ENCODE assay signal across 25 cellular contexts in the genomic region with DNA sequence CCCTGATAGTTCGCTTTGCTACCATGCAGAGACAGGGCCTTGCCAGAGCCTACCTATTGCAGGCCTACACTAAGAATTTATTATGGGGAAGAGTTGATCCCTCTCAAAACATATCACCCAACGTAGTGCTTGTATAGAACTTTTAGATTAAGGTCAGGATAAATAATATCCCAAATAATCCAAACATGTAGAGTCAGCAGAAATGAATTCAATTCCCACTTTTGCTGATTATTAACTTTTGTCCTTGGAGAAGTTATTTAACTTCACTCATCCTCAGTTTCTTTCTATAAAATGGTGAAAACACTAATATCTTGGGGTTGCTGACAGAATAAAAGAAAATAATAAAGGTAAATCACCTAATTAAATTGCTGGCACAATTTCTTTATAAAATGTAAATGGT.
"Had no signal": no experiment of that assay in that cellular context is flagged by ENCODE, and none has a peak within 500 bp of the region (broad histone marks: within the 10 kb centered on the region; RNA-seq: fewer than 3 reads in every experiment).

No MANE protein-coding gene starts in this region.

- H3K27me3 Mint-ChIP-seq: stimulated activated naive B cell treated with anti-CD40 and anti-IgM and Interleukin-4, amounts not matched to agents 10 μg/mL and 1 μg/mL and 100 μg/mL, for 72 hours had no signal

- H3K36me3 Mint-ChIP-seq: naive thymus-derived CD8-positive, alpha-beta T cell; stimulated activated naive B cell treated with anti-CD40 and anti-IgM and Interleukin-4, amounts not matched to agents 10 μg/mL and 1 μg/mL and 100 μg/mL, for 72 hours had no signal

- H3K27ac ChIP-seq: hepatocyte, left ventricle myocardium inferior, neutrophil, parathyroid adenoma, right atrium auricular region, skin epidermis, stomach, testis, thyroid gland, transverse colon, upper lobe of left lung, vagina had no signal

- H3K4me1 Mint-ChIP-seq: naive thymus-derived CD8-positive, alpha-beta T cell; neural crest cell; stimulated activated naive B cell treated with anti-CD40 and anti-IgM and Interleukin-4, amounts not matched to agents 10 μg/mL and 1 μg/mL and 100 μg/mL, for 72 hours had no signal

- H3K27me3 ChIP-seq: hepatocyte, neutrophil, right atrium auricular region, stomach, testis, thyroid gland, transverse colon, upper lobe of left lung, vagina had no signal

- H3K27ac Mint-ChIP-seq: naive thymus-derived CD8-positive, alpha-beta T cell; nephron; stimulated activated naive B cell treated with anti-CD40 and anti-IgM and Interleukin-4, amounts not matched to agents 10 μg/mL and 1 μg/mL and 100 μg/mL, for 72 hours had no signal

- H3K4me3 Mint-ChIP-seq: naive thymus-derived CD8-positive, alpha-beta T cell; nephron; neural crest cell; stimulated activated naive B cell treated with anti-CD40 and anti-IgM and Interleukin-4, amounts not matched to agents 10 μg/mL and 1 μg/mL and 100 μg/mL, for 72 hours had no signal

- H3K9ac ChIP-seq: parathyroid adenoma had no signal

- H3K4me3 ChIP-seq: hepatocyte, left ventricle myocardium inferior, lung, right atrium auricular region, skin epidermis, stomach, testis, thyroid gland, transverse colon, upper lobe of left lung, vagina had no signal

- ATAC-seq: naive thymus-derived CD8-positive, alpha-beta T cell; sciatic nerve; stimulated activated naive B cell treated with anti-CD40 and anti-IgM and Interleukin-4, amounts not matched to agents 10 μg/mL and 1 μg/mL and 100 μg/mL, for 72 hours; stimulated activated naive CD8-positive, alpha-beta T cell treated with anti-CD3 and anti-CD28 coated beads, Interleukin-15, Interleukin-2, amounts not matched to agents 100 U/mL and 50 U/mL, for 24 hours had no signal

- H3K4me1 ChIP-seq: parathyroid adenoma, right atrium auricular region, testis, thyroid gland, upper lobe of left lung, vagina had no signal

- H3K36me3 ChIP-seq: left ventricle myocardium inferior, neutrophil, right atrium auricular region, stomach, thyroid gland, transverse colon, upper lobe of left lung, vagina had no signal

- DNase-seq: islet precursor cell; left ventricle myocardium inferior; naive thymus-derived CD8-positive, alpha-beta T cell; occipital lobe; stimulated activated CD4-positive, alpha-beta T cell treated with anti-CD3 and anti-CD28 coated beads, Interleukin-12 subunit alpha, Interleukin-12 subunit beta, amount 100 ng/mL, for 4 hours; stimulated activated CD4-positive, alpha-beta T cell treated with anti-CD3 and anti-CD28 coated beads, Interleukin-15, amount 100 ng/mL, for 24 hours; stimulated activated CD4-positive, alpha-beta T cell treated with anti-CD3 and anti-CD28 coated beads, Interleukin-2, amount 100 ng/mL, for 24 hours; stimulated activated CD4-positive, alpha-beta T cell treated with anti-CD3 and anti-CD28 coated beads, Interleukin-4, amount 100 ng/mL, for 1 hour; stimulated activated naive B cell treated with anti-CD40 and anti-IgM and Interleukin-4, amounts not matched to agents 10 μg/mL and 1 μg/mL and 100 μg/mL, for 72 hours; stimulated activated naive CD8-positive, alpha-beta T cell treated with anti-CD3 and anti-CD28 coated beads, Interleukin-15, Interleukin-2, amounts not matched to agents 100 U/mL and 50 U/mL, for 24 hours; stomach; testis; thyroid gland; transverse colon; upper lobe of left lung had no signal

- H3K4me2 ChIP-seq: hepatocyte had no signal

- H3K9me3 Mint-ChIP-seq: naive thymus-derived CD8-positive, alpha-beta T cell; nephron; neural crest cell; stimulated activated naive B cell treated with anti-CD40 and anti-IgM and Interleukin-4, amounts not matched to agents 10 μg/mL and 1 μg/mL and 100 μg/mL, for 72 hours had no signal

- H3K9me3 ChIP-seq: left ventricle myocardium inferior, neutrophil, right atrium auricular region, stomach, testis, thyroid gland, transverse colon, upper lobe of left lung, vagina had no signal

- H2AFZ ChIP-seq: hepatocyte, parathyroid adenoma had no signal

- H3K79me2 ChIP-seq: hepatocyte, parathyroid adenoma had no signal
